ENCODE assay signal across 9 cellular contexts in the genomic region with DNA sequence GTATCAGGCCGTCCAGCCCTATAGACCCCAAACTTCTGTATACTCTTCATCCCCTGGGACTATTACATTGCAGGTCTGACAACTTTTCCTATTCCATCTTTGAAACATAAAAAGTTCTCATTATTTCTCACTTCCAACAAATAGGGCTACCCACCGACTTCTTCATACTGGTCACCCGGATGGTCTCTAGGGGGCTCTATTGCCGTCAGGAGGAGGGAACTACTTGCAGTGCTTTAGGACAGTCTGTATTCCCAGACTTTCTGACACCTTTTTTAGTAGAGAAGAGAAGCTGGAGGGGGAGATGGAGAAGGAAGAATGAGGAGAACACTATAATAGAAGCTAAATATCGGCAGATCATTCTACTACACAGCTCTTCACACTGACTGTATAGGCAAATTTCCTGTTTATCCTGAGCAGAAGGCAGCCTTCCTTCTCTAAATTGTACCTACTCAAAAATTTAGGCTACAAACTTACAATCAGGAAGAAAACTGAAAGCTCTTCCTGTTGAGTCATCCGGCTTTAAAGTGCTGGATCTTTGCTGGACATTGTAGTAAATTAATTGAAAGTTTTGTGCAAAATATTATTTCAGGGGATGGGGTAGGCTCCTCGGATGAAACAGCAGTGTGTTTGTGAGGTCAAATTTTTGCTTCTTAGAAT. TPM values are rescaled to one million over a fixed set of nuclear protein-coding genes. Genes with fewer than 3 reads are reported as not detected.
DNase-seq lines count a peak whose midpoint lies in the region; ATAC-seq lines count a peak whose summit lies in the region.
"Had no signal": no experiment of that assay in that cellular context is flagged by ENCODE, and none has a peak within 500 bp of the region (broad histone marks: within the 10 kb centered on the region; RNA-seq: fewer than 3 reads in every experiment).

No MANE protein-coding gene starts in this region.

- peak overlapping the region; percentile 90 to 93 for H3K27ac Mint-ChIP-seq in activated naive CD4-positive, alpha-beta T cell treated with anti-CD3 and anti-CD28 coated beads, Interleukin-2, amount 50 U/mL, for 72 hours

- intact Hi-C loops in left ventricle myocardium superior (cut with micrococcal nuclease), result no loop called here
- intact Hi-C loops in cardiac septum (cut with DNase I), result no loop called here

- H3K9me3 Mint-ChIP-seq in activated naive CD4-positive, alpha-beta T cell treated with anti-CD3 and anti-CD28 coated beads, Interleukin-2, amount 50 U/mL, for 72 hours, result peaks cover 0 to 5% of the 10 kb centered on the region in 2 donors

- ATAC-seq in left ventricle myocardium superior (peak; percentile 63), GM18868 (IDR thresholded peaks at IDR 0.05; ENCODE audit: unreplicated experiment) (no peak), GM19035 (IDR thresholded peaks at IDR 0.05; ENCODE audit: unreplicated experiment) (no peak), GM19397 (IDR thresholded peaks at IDR 0.05; ENCODE audit: unreplicated experiment) (no peak)
- ATAC-seq in activated naive CD4-positive, alpha-beta T cell treated with anti-CD3 and anti-CD28 coated beads, Interleukin-2, amount 50 U/mL, for 72 hours, result no peak

- DNase-seq in left ventricle myocardium superior (no peak), cardiac septum (ENCODE audit: low spot score) (no peak), iPS-NIHi11 (ENCODE audit: low spot score) (peak; percentile 45), SIG-M5 treated with dmso at 0.1 percent for 504 hours (lab: John Stamatoyannopoulos, UW; ENCODE audit: unreplicated experiment) (no peak)
- no peak for DNase-seq in activated naive CD4-positive, alpha-beta T cell treated with anti-CD3 and anti-CD28 coated beads, Interleukin-2, amount 50 U/mL, for 72 hours (ENCODE audit: low spot score in 2 of 2)
- DNase-seq: NCI-H2081 treated with DMSO at 0.1 percent for 48 hours had no signal

- peaks cover 0 to 18% of the 10 kb centered on the region in 2 donors for H3K36me3 Mint-ChIP-seq in activated naive CD4-positive, alpha-beta T cell treated with anti-CD3 and anti-CD28 coated beads, Interleukin-2, amount 50 U/mL, for 72 hours

RNA-seq across cellular contexts. Expression of gene CDC7, which starts 54.6 kb away (rescaled TPM):
- total RNA-seq in left ventricle myocardium superior (1.2 TPM), cardiac septum (1.6 TPM)
- total RNA-seq in activated naive CD4-positive, alpha-beta T cell treated with anti-CD3 and anti-CD28 coated beads, Interleukin-2, amount 50 U/mL, for 72 hours, result 10 to 100 TPM; 38.2 to 38.9 TPM

Comparison
In these comparisons a context has a peak if more than half of its experiments do, and no peak if none do; other contexts are left out.
1. RNA of gene CDC7, which starts 54.6 kb away (total RNA-seq): 38.2 to 38.9 TPM in activated naive CD4-positive, alpha-beta T cell treated with anti-CD3 and anti-CD28 coated beads, Interleukin-2, amount 50 U/mL, for 72 hours; 1.6 TPM in cardiac septum (single experiment) and 1.2 TPM in left ventricle myocardium superior (single experiment); every median in the first group is over 10 times any median in the second.